Comparison of ENCODE assay signal across 11 cellular contexts in genomic region chr20:64044484-64045247, GRCh38.
DNase-seq lines count a peak whose midpoint lies in the region; ATAC-seq and TF ChIP-seq lines count a peak whose summit lies in the region.
"Had no signal": no experiment of that assay in that cellular context is flagged by ENCODE, and none has a peak within 500 bp of the region (broad histone marks: within the 10 kb centered on the region; RNA-seq: fewer than 3 reads in every experiment).

No MANE protein-coding gene starts in this region.

- in situ Hi-C loops in ACHN (cut with HindIII; ENCODE audit: low pct_ligation_motif_present, low pct_unique_long_range_greater_than_20kb, low sequenced_read_pairs) (no loop called here), astrocyte of the spinal cord (cut with HindIII; ENCODE audit: low sequenced_read_pairs) (no loop called here)

- no peak for TF ChIP-seq CTCF in astrocyte of the spinal cord (IDR thresholded peaks at IDR 0.05; ENCODE audit: low read depth, low read length)

- peak; percentile 50 for DNase-seq in ACHN
- peak; percentile 68 for DNase-seq in HK-2 (ENCODE audit: unreplicated experiment)
- DNase-seq in astrocyte of the spinal cord (ENCODE audit: low read depth, low spot score), result peak; percentile 38
- peak; percentile 8 for DNase-seq in kidney glomerular epithelial cell (lab: John Stamatoyannopoulos, UW)
- no peak for DNase-seq in putamen (ENCODE audit: low spot score)
- no peak for DNase-seq in NCI-H1105 treated with DMSO at 0.1 percent for 48 hours (lab: John Stamatoyannopoulos, UW)
- DNase-seq: DND-41; NK-92 treated with Interleukin-12 subunit alpha and Interleukin-12 subunit beta, amount 100 ng/mL, for 24 hours; posterior cingulate gyrus had no signal

- ATAC-seq in HG03095 (IDR thresholded peaks at IDR 0.05; ENCODE audit: unreplicated experiment), result no peak
- ATAC-seq in HG03108 (IDR thresholded peaks at IDR 0.05; ENCODE audit: unreplicated experiment), result no peak

- no peak overlapping the region for H3K4me3 ChIP-seq in astrocyte of the spinal cord (ENCODE audit: low read depth, low read length)

Comparison
In these comparisons a context has a peak if more than half of its experiments do, and no peak if none do; other contexts are left out.
1. DNase-seq: peak in ACHN (single experiment), HK-2 (single experiment), astrocyte of the spinal cord (single experiment) and kidney glomerular epithelial cell (single experiment); none in putamen (single experiment) and NCI-H1105 treated with DMSO at 0.1 percent for 48 hours (single experiment).